ENCODE assay signal across 6 cellular contexts in genomic region chr19:45061965-45062364, GRCh38. TPM values are rescaled to one million over a fixed set of nuclear protein-coding genes. Genes with fewer than 3 reads are reported as not detected.
"Had no signal": no experiment of that assay in that cellular context is flagged by ENCODE, and none has a peak within 500 bp of the region (broad histone marks: within the 10 kb centered on the region; RNA-seq: fewer than 3 reads in every experiment).

No MANE protein-coding gene starts in this region.

- H3K9me3 Mint-ChIP-seq: IgD-negative memory B cell had no signal

- H3K9ac ChIP-seq: GM23248 had no signal

- H3K27ac ChIP-seq: GM23248 had no signal

- H2AFZ ChIP-seq: GM23248 had no signal

- DNase-seq: GM23248, GOT3, H7, HCEC 1CT had no signal

- H3K4me3 ChIP-seq: GM23248 had no signal

- H3K27me3 Mint-ChIP-seq: IgD-negative memory B cell had no signal

RNA-seq across cellular contexts. Expression of gene ZNF296, which starts 14.3 kb away (rescaled TPM):
- total RNA-seq: GM23248, H4 had no signal
- polyA plus RNA-seq: GM23248 had no signal
